In the genomic region with DNA sequence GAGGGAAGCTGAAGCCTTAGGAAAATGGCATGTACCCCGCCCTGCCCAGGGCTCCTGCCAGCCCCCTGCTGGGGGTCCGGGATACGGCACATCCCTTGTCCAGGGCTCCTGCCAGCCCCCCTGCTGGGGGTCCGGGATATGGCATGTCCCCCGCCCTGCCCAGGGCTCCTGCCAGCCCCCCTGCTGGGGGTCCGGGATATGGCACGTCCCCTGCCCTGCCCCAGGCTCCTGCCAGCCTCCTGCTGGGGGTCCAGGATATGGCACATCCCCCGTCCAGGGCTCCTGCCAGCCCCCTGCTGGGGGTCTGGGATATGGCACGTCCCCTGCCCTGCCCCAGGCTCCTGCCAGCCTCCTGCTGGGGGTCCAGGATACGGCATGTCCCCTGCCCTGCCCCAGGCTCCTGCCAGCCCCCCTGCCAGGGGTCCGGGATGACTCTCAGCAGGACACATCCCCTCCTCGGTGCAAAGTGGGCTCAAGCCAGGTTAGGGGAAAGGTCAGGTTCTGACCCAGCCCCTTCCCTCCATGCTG, we compare ENCODE assay signal across 8 cellular contexts. TPM values are rescaled to one million over a fixed set of nuclear protein-coding genes. Genes with fewer than 3 reads are reported as not detected.
A peak's percentile ranks its signal among the peaks of the same experiment; 100 is the strongest.
DNase-seq lines count a peak whose midpoint lies in the region; ATAC-seq and TF ChIP-seq lines count a peak whose summit lies in the region.

No MANE protein-coding gene starts in this region.

- intact Hi-C loops in CD14-positive monocyte (cut with micrococcal nuclease) = no loop called here

- H3K27me3 Mint-ChIP-seq in CD14-positive monocyte (ENCODE audit: low read depth in 3 of 3) (peaks cover 6 to 16% (median 14%) of the 10 kb centered on the region in 3 donors), naive B cell (no peaks in the 10 kb centered on the region)

- H3K27ac Mint-ChIP-seq in CD14-positive monocyte (no peak overlapping the region), naive B cell (no peak overlapping the region)

- H3K4me1 Mint-ChIP-seq in CD14-positive monocyte (peaks cover 2% of the 10 kb centered on the region), naive B cell (no peaks in the 10 kb centered on the region)

- H3K4me3 Mint-ChIP-seq in CD14-positive monocyte (no peak overlapping the region), naive B cell (no peak overlapping the region)

- peaks cover under 1 to 2% (median under 1%) of the 10 kb centered on the region in 7 donors for H3K9me3 Mint-ChIP-seq in CD14-positive monocyte
- peaks cover 0 to under 1% (median 0%) of the 10 kb centered on the region in 7 donors for H3K9me3 Mint-ChIP-seq in naive B cell

- TF ChIP-seq CTCF in CD14-positive monocyte (IDR thresholded peaks at IDR 0.05) (peak; percentile 48), cardiac fibroblast (IDR thresholded peaks at IDR 0.05; ENCODE audit: low read depth, low read length) (peak; percentile 46)

- ATAC-seq in naive B cell (ENCODE audit: low read depth in 2 of 2) = peak; percentile 60 to 65
- ATAC-seq in HG02642 (IDR thresholded peaks at IDR 0.05; ENCODE audit: poor library complexity, unreplicated experiment) = no peak

- no peaks in the 10 kb centered on the region for H3K36me3 Mint-ChIP-seq in CD14-positive monocyte
- no peaks in the 10 kb centered on the region for H3K36me3 Mint-ChIP-seq in naive B cell

- DNase-seq in CD14-positive monocyte (ENCODE audit: low spot score) (no peak), HuH-7.5 (ENCODE audit: low spot score) (peak; percentile 34), cardiac fibroblast (ENCODE audit: low read depth in 2 of 2) (no peak), naive B cell (no peak), SKM-1 treated with dmso at 0.1 percent for 144 hours (lab: John Stamatoyannopoulos, UW; ENCODE audit: unreplicated experiment) (no peak), GOT3 (lab: John Stamatoyannopoulos, UW) (no peak), amygdala (lab: John Stamatoyannopoulos, UW) (no peak)

- no peak overlapping the region for H3K4me3 ChIP-seq in cardiac fibroblast (replicated peaks in 1 of 2; ENCODE audit: low read depth in 2 of 2, low read length in 2 of 2)

RNA-seq across cellular contexts. Expression of a gene that starts 43.2 kb away (rescaled TPM):
- polyA plus RNA-seq in CD14-positive monocyte = 1 to 10 TPM in 1 of 2 donors, under 1 TPM in 1; 0.71 to 1.5 TPM
- polyA plus RNA-seq in naive B cell (ENCODE audit: low read depth in 6 of 6) = 10 to 100 TPM in 2 of 6 donors, 1 to 10 TPM in 3, not detected in 1; 1.3 to 13.2 (median 2.9) TPM
